In the genomic region with DNA sequence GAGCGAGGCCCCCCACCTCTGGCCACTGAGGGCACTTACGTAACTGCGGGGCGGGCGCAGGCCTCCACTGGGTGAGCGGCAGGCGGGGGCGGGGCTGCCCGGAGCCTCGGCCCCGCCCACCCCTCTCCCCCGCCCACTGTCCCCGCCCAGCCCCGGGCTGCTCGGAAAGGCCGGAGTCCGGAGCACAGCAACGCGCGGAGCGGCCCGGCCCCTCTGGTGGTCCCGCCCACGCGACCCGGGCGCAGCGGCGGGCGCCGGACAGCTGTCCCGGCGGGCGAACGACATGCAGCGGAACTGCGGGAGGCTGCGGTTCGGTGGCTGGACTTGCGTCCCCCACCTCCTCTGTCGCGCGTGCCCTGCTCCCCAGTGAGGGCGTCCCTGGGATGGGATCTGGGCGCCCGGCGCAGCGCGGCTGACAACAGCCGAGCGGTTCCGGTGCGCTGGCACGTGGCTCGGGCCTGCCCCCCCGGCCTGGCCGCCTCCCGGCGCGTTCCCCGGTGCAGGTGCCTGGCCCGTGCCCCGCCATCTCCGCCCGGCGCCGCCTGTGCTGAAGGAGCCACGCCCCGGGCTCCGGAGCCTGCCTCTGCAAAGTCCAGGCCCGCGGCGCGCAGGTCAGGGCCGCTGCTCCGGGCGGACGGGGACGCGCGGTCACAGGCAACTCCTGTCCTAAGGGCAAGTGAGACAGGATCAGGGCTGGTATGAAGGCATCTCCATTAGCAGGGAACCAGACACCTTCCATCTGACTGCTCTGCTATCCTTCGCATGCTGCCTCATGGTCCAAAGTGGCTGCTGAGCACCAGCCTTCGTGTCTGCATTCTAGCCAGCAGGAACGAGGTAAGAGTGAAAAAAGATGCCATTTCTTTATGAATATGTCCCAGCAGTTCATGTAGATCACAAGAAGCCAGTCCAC, we compare ENCODE assay signal across 1 cellular context.
TF ChIP-seq lines count a peak whose summit lies in the region.

No MANE protein-coding gene starts in this region.

TF ChIP-seq in GM23338, 12 proteins besides CTCF, POLR2A, EP300 and RAD21:
- TF ChIP-seq, protein P1, sequence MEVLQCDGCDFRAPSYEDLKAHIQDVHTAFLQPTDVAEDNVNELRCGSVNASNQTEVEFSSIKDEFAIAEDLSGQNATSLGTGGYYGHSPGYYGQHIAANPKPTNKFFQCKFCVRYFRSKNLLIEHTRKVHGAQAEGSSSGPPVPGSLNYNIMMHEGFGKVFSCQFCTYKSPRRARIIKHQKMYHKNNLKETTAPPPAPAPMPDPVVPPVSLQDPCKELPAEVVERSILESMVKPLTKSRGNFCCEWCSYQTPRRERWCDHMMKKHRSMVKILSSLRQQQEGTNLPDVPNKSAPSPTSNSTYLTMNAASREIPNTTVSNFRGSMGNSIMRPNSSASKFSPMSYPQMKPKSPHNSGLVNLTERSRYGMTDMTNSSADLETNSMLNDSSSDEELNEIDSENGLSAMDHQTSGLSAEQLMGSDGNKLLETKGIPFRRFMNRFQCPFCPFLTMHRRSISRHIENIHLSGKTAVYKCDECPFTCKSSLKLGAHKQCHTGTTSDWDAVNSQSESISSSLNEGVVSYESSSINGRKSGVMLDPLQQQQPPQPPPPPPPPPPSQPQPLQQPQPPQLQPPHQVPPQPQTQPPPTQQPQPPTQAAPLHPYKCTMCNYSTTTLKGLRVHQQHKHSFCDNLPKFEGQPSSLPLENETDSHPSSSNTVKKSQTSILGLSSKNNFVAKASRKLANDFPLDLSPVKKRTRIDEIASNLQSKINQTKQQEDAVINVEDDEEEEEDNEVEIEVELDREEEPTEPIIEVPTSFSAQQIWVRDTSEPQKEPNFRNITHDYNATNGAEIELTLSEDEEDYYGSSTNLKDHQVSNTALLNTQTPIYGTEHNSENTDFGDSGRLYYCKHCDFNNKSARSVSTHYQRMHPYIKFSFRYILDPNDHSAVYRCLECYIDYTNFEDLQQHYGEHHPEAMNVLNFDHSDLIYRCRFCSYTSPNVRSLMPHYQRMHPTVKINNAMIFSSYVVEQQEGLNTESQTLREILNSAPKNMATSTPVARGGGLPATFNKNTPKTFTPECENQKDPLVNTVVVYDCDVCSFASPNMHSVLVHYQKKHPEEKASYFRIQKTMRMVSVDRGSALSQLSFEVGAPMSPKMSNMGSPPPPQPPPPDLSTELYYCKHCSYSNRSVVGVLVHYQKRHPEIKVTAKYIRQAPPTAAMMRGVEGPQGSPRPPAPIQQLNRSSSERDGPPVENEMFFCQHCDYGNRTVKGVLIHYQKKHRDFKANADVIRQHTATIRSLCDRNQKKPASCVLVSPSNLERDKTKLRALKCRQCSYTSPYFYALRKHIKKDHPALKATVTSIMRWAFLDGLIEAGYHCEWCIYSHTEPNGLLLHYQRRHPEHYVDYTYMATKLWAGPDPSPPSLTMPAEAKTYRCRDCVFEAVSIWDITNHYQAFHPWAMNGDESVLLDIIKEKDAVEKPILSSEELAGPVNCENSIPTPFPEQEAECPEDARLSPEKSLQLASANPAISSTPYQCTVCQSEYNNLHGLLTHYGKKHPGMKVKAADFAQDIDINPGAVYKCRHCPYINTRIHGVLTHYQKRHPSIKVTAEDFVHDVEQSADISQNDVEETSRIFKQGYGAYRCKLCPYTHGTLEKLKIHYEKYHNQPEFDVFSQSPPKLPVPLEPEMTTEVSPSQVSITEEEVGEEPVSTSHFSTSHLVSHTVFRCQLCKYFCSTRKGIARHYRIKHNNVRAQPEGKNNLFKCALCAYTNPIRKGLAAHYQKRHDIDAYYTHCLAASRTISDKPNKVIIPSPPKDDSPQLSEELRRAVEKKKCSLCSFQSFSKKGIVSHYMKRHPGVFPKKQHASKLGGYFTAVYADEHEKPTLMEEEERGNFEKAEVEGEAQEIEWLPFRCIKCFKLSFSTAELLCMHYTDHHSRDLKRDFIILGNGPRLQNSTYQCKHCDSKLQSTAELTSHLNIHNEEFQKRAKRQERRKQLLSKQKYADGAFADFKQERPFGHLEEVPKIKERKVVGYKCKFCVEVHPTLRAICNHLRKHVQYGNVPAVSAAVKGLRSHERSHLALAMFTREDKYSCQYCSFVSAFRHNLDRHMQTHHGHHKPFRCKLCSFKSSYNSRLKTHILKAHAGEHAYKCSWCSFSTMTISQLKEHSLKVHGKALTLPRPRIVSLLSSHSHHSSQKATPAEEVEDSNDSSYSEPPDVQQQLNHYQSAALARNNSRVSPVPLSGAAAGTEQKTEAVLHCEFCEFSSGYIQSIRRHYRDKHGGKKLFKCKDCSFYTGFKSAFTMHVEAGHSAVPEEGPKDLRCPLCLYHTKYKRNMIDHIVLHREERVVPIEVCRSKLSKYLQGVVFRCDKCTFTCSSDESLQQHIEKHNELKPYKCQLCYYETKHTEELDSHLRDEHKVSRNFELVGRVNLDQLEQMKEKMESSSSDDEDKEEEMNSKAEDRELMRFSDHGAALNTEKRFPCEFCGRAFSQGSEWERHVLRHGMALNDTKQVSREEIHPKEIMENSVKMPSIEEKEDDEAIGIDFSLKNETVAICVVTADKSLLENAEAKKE (CRISPR knock-in tag; IDR thresholded peaks at IDR 0.05): no peak
- no peak for TF ChIP-seq ZNF331 (CRISPR knock-in tag; IDR thresholded peaks at IDR 0.05; ENCODE audit: low read depth)
- TF ChIP-seq CREB1 (CRISPR knock-in tag; IDR thresholded peaks at IDR 0.05; ENCODE audit: low read depth): no peak
- TF ChIP-seq, protein P2, sequence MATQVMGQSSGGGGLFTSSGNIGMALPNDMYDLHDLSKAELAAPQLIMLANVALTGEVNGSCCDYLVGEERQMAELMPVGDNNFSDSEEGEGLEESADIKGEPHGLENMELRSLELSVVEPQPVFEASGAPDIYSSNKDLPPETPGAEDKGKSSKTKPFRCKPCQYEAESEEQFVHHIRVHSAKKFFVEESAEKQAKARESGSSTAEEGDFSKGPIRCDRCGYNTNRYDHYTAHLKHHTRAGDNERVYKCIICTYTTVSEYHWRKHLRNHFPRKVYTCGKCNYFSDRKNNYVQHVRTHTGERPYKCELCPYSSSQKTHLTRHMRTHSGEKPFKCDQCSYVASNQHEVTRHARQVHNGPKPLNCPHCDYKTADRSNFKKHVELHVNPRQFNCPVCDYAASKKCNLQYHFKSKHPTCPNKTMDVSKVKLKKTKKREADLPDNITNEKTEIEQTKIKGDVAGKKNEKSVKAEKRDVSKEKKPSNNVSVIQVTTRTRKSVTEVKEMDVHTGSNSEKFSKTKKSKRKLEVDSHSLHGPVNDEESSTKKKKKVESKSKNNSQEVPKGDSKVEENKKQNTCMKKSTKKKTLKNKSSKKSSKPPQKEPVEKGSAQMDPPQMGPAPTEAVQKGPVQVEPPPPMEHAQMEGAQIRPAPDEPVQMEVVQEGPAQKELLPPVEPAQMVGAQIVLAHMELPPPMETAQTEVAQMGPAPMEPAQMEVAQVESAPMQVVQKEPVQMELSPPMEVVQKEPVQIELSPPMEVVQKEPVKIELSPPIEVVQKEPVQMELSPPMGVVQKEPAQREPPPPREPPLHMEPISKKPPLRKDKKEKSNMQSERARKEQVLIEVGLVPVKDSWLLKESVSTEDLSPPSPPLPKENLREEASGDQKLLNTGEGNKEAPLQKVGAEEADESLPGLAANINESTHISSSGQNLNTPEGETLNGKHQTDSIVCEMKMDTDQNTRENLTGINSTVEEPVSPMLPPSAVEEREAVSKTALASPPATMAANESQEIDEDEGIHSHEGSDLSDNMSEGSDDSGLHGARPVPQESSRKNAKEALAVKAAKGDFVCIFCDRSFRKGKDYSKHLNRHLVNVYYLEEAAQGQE (IDR thresholded peaks at IDR 0.05; ENCODE audit: unreplicated experiment): peak; percentile 29
- no peak for TF ChIP-seq JUNB (IDR thresholded peaks at IDR 0.05; ENCODE audit: unreplicated experiment)
